Comparison of ENCODE assay signal across 8 cellular contexts in genomic region chr10:72319416-72320254, GRCh38. TPM values are rescaled to one million over a fixed set of nuclear protein-coding genes. Genes with fewer than 3 reads are reported as not detected.
DNase-seq lines count a peak whose midpoint lies in the region; ATAC-seq, FAIRE-seq and TF ChIP-seq lines count a peak whose summit lies in the region.

No MANE protein-coding gene starts in this region.

- no peak for TF ChIP-seq CTCF in A549 (IDR thresholded peaks at IDR 0.05)
- no peak for TF ChIP-seq CTCF in liver (IDR thresholded peaks at IDR 0.05; ENCODE audit: low read depth, low read length, missing input control)

- H3K4me1 ChIP-seq in A549 (peaks cover 92% of the 10 kb centered on the region), liver (ENCODE audit: control insufficient read depth in 4 of 4, insufficient read depth in 4 of 4, low read length in 3 of 4) (peaks cover 19 to 52% (median 47%) of the 10 kb centered on the region in 4 donors)

- FAIRE-seq in A549 (lab: Jason Lieb, UNC): no peak

- no peak for TF ChIP-seq POLR2A in A549 (IDR thresholded peaks at IDR 0.05; ENCODE audit: low read length)

- TF ChIP-seq RAD21 in A549 (conservative IDR thresholded peaks at IDR 0.05 in 1 of 2, IDR thresholded peaks at IDR 0.05 in 1 of 2): peak in 1 of 2 experiments; percentile 58; a peak in 3 of 5 replicates
- TF ChIP-seq RAD21 in liver (IDR thresholded peaks at IDR 0.05): peak; percentile 6 to 47

- DNase-seq in A549 (ENCODE audit: low read depth in 1 of 2, low spot score in 1 of 2): peak; percentile 73 to 94
- peak; percentile 87 for DNase-seq in NCI-H2196 treated with DMSO at 0.1 percent for 48 hours (lab: John Stamatoyannopoulos, UW; ENCODE audit: unreplicated experiment)
- DNase-seq in activated CD4-positive, alpha-beta T cell treated with anti-CD3 and anti-CD28 coated beads for 48 hours: peak; percentile 92
- DNase-seq in dedifferentiated amniotic fluid mesenchymal stem cell (ENCODE audit: extremely low spot score): peak; percentile 69
- peak; percentile 86 for DNase-seq in stimulated activated CD4-positive, alpha-beta T cell treated with anti-CD3 and anti-CD28 coated beads, Interleukin-4, amount 100 ng/mL, for 24 hours

- H3K9me3 ChIP-seq in A549: no peaks in the 10 kb centered on the region
- H3K9me3 ChIP-seq in liver (ENCODE audit: control insufficient read depth in 4 of 4, low read length in 3 of 4): no peaks in the 10 kb centered on the region

- TF ChIP-seq EP300 in A549 (IDR thresholded peaks at IDR 0.05): peak; percentile 93 to 98; a peak in 4 of 5 replicates

- peak overlapping the region; percentile 63 to 75 for H3K9ac ChIP-seq in liver (ENCODE audit: low read depth in 1 of 2, low read length in 2 of 2)

- H3K36me3 ChIP-seq in liver (ENCODE audit: control insufficient read depth in 4 of 4, insufficient read depth in 3 of 4, low read depth in 1 of 4, low read length in 3 of 4): no peaks in the 10 kb centered on the region

- POLR2A ChIA-PET in A549 (lab: Yijun Ruan, JAX): interaction anchor here (0.6 to 5.9 kb wide), 15 partner anchors 11 to 918 kb away, joined by 3 to 197 read pairs (median 7); partner anchors contain the start of gene DDIT4

- ATAC-seq in A549 (peak; percentile 54 to 66), GM18520 (IDR thresholded peaks at IDR 0.05; ENCODE audit: unreplicated experiment) (peak; percentile 69), HG03025 (IDR thresholded peaks at IDR 0.05; ENCODE audit: low FRiP score, unreplicated experiment) (peak; percentile 32)

- H3K4me2 ChIP-seq in A549: peak overlapping the region; percentile 82

- H3K27ac ChIP-seq in A549 (peak overlapping the region; percentile 98 to 99), liver (ENCODE audit: low read depth in 1 of 2, low read length in 2 of 2) (peak overlapping the region; percentile 93 to 97)

- CTCF ChIA-PET in A549 (lab: Yijun Ruan, JAX): interaction anchor here (0.9 to 8.5 kb wide), 9 partner anchors 10 to 193 kb away, joined by 3 to 94 read pairs (median 8); partner anchors contain the start of gene DDIT4

- H3K4me3 ChIP-seq in A549 (peak overlapping the region; percentile 27), liver (ENCODE audit: low read depth in 1 of 3, low read length in 3 of 3) (peak overlapping the region in 2 of 3 donors; percentile 45 to 57)

- no peaks in the 10 kb centered on the region for H3K27me3 ChIP-seq in liver (ENCODE audit: control insufficient read depth in 4 of 4, insufficient read depth in 4 of 4, low read length in 3 of 4)

- WGBS in A549 (ENCODE audit: missing lambda C conversion rate): 0% methylated on average over 9 of the region's 60 CpGs
- 1% methylated on average over 60 of the region's 60 CpGs for WGBS in liver

TF ChIP-seq in A549, 52 proteins besides CTCF, POLR2A, EP300 and RAD21 (continues in another document):
- peak; percentile 51; the same call in 1 of the 2 replicates for TF ChIP-seq FOXS1 (CRISPR knock-in tag; IDR thresholded peaks at IDR 0.05)
- peak; percentile 49 for TF ChIP-seq HES2 (IDR thresholded peaks at IDR 0.05)
- no peak for TF ChIP-seq RNF2 (IDR thresholded peaks at IDR 0.05; ENCODE audit: borderline replicate concordance, low read depth)
- no peak for TF ChIP-seq SREBF2 (IDR thresholded peaks at IDR 0.05)
- TF ChIP-seq BHLHE40 (IDR thresholded peaks at IDR 0.05; ENCODE audit: low read depth, low read length): peak; percentile 89
- no peak for TF ChIP-seq HMGXB4 (CRISPR knock-in tag; IDR thresholded peaks at IDR 0.05; ENCODE audit: borderline replicate concordance)
- TF ChIP-seq JUN (IDR thresholded peaks at IDR 0.05): peak; percentile 89 to 99
- no peak for TF ChIP-seq HEYL (CRISPR knock-in tag; IDR thresholded peaks at IDR 0.05)
- TF ChIP-seq USF2 (IDR thresholded peaks at IDR 0.05): peak; percentile 78

TF ChIP-seq in liver, 16 proteins besides CTCF, POLR2A, EP300 and RAD21:
- TF ChIP-seq GABPA (IDR thresholded peaks at IDR 0.05 in 1 of 2, conservative IDR thresholded peaks at IDR 0.05 in 1 of 2) (peak in 1 of 2 donors; percentile 29), FOXA1 (IDR thresholded peaks at IDR 0.05) (no peak), REST (IDR thresholded peaks at IDR 0.05) (no peak), SP1 (IDR thresholded peaks at IDR 0.05) (peak; percentile 53), NR2F2 (IDR thresholded peaks at IDR 0.05) (peak; percentile 32), HNF4A (conservative IDR thresholded peaks at IDR 0.05) (peak; percentile 64 to 79), ZBTB33 (IDR thresholded peaks at IDR 0.05) (no peak), HNF4G (IDR thresholded peaks at IDR 0.05) (peak; percentile 39), MAX (IDR thresholded peaks at IDR 0.05) (no peak), TAF1 (conservative IDR thresholded peaks at IDR 0.05) (no peak), EGR1 (IDR thresholded peaks at IDR 0.05; ENCODE audit: low read depth in 2 of 2) (no peak), ATF3 (IDR thresholded peaks at IDR 0.05) (peak; percentile 17), RXRA (IDR thresholded peaks at IDR 0.05) (peak; percentile 10 to 57), JUND (IDR thresholded peaks at IDR 0.05) (no peak), FOXA2 (IDR thresholded peaks at IDR 0.05) (no peak), YY1 (IDR thresholded peaks at IDR 0.05) (no peak)

RNA-seq across cellular contexts. Expression of gene DNAJB12, which starts 35.1 kb away (rescaled TPM):
- polyA plus RNA-seq in A549 (2011; rRNA removed) (21.5 and 24.4 TPM in 2 replicates), A549 (2017; fragmentation: RNase III; extraction: RNeasy Plus Mini Kit Qiagen cat#74134 plus additional on column Dnase treatment) (26.1 to 28.5 TPM (median 26.7 TPM) in 3 replicates), liver (10 to 100 TPM; 15.9 to 20.3 TPM)
- polyA plus RNA-seq in A549 (2012; cell fraction: cytosol; rRNA removed): 26.6 and 31.3 TPM in 2 replicates
- 46.2 and 51.4 TPM in 2 replicates for polyA plus RNA-seq in A549 (2012; cell fraction: nucleus; rRNA removed)
- 31.6 and 32.2 TPM in 2 replicates for polyA minus RNA-seq in A549 (2011; rRNA and poly(A)+ RNA removed)
- total RNA-seq in liver: 10 to 100 TPM; 17.5 to 22.0 TPM

RNA-seq across cellular contexts. Expression of gene DDIT4, which starts 45.9 kb away (rescaled TPM):
- polyA plus RNA-seq in A549 (2011; rRNA removed): 329 and 392 TPM in 2 replicates
- polyA plus RNA-seq in A549 (2012; cell fraction: cytosol; rRNA removed): 189 and 275 TPM in 2 replicates
- polyA plus RNA-seq in A549 (2012; cell fraction: nucleus; rRNA removed): 368 and 387 TPM in 2 replicates
- polyA plus RNA-seq in A549 (2017; fragmentation: RNase III; extraction: RNeasy Plus Mini Kit Qiagen cat#74134 plus additional on column Dnase treatment): 188 to 239 TPM (median 238 TPM) in 3 replicates
- 299 and 339 TPM in 2 replicates for polyA minus RNA-seq in A549 (2011; rRNA and poly(A)+ RNA removed)
- 10 to 100 TPM; 18.4 to 39.9 TPM for total RNA-seq in liver
- polyA plus RNA-seq in liver: 10 to 100 TPM; 47.4 to 69.0 TPM

Comparison
In these comparisons a context has a peak if more than half of its experiments do, and no peak if none do; other contexts are left out.
1. Peak in every context shown above with its lines: DNase-seq, ATAC-seq, H3K4me3 ChIP-seq and H3K27ac ChIP-seq.